ENCODE assay signal across 1 cellular context in the genomic region with DNA sequence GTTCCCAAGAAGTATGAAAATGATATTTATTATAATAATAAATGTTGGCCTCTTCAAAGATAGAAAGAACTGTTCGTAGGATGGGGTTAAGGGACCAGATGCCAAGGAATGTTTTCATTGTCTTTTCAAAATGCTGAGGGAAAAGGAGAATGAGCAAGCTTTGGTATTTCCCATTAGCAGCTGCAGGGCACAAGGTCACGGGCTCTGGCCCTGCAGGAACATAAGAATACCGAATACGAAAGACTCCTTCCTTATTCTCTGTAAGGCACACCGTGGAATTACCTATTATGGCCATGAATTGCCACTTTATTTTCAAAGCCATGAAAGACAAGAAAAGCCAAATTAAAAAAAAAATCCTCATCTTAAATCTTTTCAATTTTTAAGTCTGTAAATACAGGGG.
TF ChIP-seq lines count a peak whose summit lies in the region.

No MANE protein-coding gene starts in this region.

TF ChIP-seq in GM23338, 12 proteins besides CTCF, POLR2A, EP300 and RAD21 (continued from another document):
- TF ChIP-seq, protein P1, sequence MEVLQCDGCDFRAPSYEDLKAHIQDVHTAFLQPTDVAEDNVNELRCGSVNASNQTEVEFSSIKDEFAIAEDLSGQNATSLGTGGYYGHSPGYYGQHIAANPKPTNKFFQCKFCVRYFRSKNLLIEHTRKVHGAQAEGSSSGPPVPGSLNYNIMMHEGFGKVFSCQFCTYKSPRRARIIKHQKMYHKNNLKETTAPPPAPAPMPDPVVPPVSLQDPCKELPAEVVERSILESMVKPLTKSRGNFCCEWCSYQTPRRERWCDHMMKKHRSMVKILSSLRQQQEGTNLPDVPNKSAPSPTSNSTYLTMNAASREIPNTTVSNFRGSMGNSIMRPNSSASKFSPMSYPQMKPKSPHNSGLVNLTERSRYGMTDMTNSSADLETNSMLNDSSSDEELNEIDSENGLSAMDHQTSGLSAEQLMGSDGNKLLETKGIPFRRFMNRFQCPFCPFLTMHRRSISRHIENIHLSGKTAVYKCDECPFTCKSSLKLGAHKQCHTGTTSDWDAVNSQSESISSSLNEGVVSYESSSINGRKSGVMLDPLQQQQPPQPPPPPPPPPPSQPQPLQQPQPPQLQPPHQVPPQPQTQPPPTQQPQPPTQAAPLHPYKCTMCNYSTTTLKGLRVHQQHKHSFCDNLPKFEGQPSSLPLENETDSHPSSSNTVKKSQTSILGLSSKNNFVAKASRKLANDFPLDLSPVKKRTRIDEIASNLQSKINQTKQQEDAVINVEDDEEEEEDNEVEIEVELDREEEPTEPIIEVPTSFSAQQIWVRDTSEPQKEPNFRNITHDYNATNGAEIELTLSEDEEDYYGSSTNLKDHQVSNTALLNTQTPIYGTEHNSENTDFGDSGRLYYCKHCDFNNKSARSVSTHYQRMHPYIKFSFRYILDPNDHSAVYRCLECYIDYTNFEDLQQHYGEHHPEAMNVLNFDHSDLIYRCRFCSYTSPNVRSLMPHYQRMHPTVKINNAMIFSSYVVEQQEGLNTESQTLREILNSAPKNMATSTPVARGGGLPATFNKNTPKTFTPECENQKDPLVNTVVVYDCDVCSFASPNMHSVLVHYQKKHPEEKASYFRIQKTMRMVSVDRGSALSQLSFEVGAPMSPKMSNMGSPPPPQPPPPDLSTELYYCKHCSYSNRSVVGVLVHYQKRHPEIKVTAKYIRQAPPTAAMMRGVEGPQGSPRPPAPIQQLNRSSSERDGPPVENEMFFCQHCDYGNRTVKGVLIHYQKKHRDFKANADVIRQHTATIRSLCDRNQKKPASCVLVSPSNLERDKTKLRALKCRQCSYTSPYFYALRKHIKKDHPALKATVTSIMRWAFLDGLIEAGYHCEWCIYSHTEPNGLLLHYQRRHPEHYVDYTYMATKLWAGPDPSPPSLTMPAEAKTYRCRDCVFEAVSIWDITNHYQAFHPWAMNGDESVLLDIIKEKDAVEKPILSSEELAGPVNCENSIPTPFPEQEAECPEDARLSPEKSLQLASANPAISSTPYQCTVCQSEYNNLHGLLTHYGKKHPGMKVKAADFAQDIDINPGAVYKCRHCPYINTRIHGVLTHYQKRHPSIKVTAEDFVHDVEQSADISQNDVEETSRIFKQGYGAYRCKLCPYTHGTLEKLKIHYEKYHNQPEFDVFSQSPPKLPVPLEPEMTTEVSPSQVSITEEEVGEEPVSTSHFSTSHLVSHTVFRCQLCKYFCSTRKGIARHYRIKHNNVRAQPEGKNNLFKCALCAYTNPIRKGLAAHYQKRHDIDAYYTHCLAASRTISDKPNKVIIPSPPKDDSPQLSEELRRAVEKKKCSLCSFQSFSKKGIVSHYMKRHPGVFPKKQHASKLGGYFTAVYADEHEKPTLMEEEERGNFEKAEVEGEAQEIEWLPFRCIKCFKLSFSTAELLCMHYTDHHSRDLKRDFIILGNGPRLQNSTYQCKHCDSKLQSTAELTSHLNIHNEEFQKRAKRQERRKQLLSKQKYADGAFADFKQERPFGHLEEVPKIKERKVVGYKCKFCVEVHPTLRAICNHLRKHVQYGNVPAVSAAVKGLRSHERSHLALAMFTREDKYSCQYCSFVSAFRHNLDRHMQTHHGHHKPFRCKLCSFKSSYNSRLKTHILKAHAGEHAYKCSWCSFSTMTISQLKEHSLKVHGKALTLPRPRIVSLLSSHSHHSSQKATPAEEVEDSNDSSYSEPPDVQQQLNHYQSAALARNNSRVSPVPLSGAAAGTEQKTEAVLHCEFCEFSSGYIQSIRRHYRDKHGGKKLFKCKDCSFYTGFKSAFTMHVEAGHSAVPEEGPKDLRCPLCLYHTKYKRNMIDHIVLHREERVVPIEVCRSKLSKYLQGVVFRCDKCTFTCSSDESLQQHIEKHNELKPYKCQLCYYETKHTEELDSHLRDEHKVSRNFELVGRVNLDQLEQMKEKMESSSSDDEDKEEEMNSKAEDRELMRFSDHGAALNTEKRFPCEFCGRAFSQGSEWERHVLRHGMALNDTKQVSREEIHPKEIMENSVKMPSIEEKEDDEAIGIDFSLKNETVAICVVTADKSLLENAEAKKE (CRISPR knock-in tag; IDR thresholded peaks at IDR 0.05) = no peak
- TF ChIP-seq JUNB (IDR thresholded peaks at IDR 0.05; ENCODE audit: unreplicated experiment) = no peak
- no peak for TF ChIP-seq CREB1 (CRISPR knock-in tag; IDR thresholded peaks at IDR 0.05; ENCODE audit: low read depth)
- no peak for TF ChIP-seq NANOG (IDR thresholded peaks at IDR 0.05; ENCODE audit: borderline replicate concordance)
- TF ChIP-seq EZH2 (IDR thresholded peaks at IDR 0.05; ENCODE audit: low read depth, unreplicated experiment) = no peak
- TF ChIP-seq ZNF331 (CRISPR knock-in tag; IDR thresholded peaks at IDR 0.05; ENCODE audit: low read depth) = no peak
- TF ChIP-seq POLR2AphosphoS5 (IDR thresholded peaks at IDR 0.05; ENCODE audit: low read depth) = no peak
- TF ChIP-seq ETS1 (IDR thresholded peaks at IDR 0.05) = no peak
- TF ChIP-seq STAT1 (IDR thresholded peaks at IDR 0.05; ENCODE audit: unreplicated experiment) = no peak
- no peak for TF ChIP-seq ZNF114 (CRISPR knock-in tag; IDR thresholded peaks at IDR 0.05)
TF ChIP-seq in GM23338: peak in this region for 0.
